8 cellular contexts compared by ENCODE assay signal in genomic region chr20:19974621-19975435, GRCh38. TPM values are rescaled to one million over a fixed set of nuclear protein-coding genes. Genes with fewer than 3 reads are reported as not detected.
DNase-seq lines count a peak whose midpoint lies in the region; ATAC-seq, FAIRE-seq and TF ChIP-seq lines count a peak whose summit lies in the region.

No MANE protein-coding gene starts in this region.

- TF ChIP-seq CTCF in osteocyte (IDR thresholded peaks at IDR 0.05) = no peak

- H3K27me3 Mint-ChIP-seq in osteocyte (ENCODE audit: unreplicated experiment) = no peaks in the 10 kb centered on the region

- peak overlapping the region; percentile 77 for H3K4me3 Mint-ChIP-seq in osteocyte (ENCODE audit: unreplicated experiment)

- H3K27ac Mint-ChIP-seq in osteocyte (ENCODE audit: unreplicated experiment) = peak overlapping the region; percentile 96

- H3K4me1 Mint-ChIP-seq in osteocyte (ENCODE audit: unreplicated experiment) = peaks cover 67% of the 10 kb centered on the region

- peaks cover 15% of the 10 kb centered on the region for H3K36me3 Mint-ChIP-seq in osteocyte (ENCODE audit: unreplicated experiment)

- FAIRE-seq in HTR-8/SVneo (lab: Jason Lieb, UNC) (no peak), frontal cortex (lab: Jason Lieb, UNC) (no peak)

- peak; percentile 29 for DNase-seq in HTR-8/SVneo (ENCODE audit: insufficient read length, low spot score)
- DNase-seq in frontal cortex (ENCODE audit: low spot score in 2 of 2) = peak; percentile 76 to 79
- peak; percentile 89 for DNase-seq in osteocyte (ENCODE audit: extremely low spot score, unreplicated experiment)
- no peak for DNase-seq in NCI-H345 treated with DMSO at 0.1 percent for 48 hours (lab: John Stamatoyannopoulos, UW; ENCODE audit: unreplicated experiment)
- no peak for DNase-seq in activated CD8-positive, alpha-beta memory T cell treated with anti-CD3 and anti-CD28 coated beads, Interleukin-2, amount 50 U/mL, for 4 hours

- ATAC-seq in SK-N-SH treated with all-trans-retinoic acid at 6 μM for 48 hours = peak; percentile 80
- ATAC-seq in HG02885 (IDR thresholded peaks at IDR 0.05; ENCODE audit: poor library complexity, unreplicated experiment) = no peak
- no peak for ATAC-seq in HG03039 (IDR thresholded peaks at IDR 0.05; ENCODE audit: unreplicated experiment)

- H3K9me3 Mint-ChIP-seq in osteocyte (ENCODE audit: unreplicated experiment) = no peaks in the 10 kb centered on the region

TF ChIP-seq in SK-N-SH treated with all-trans-retinoic acid at 6 μM for 48 hours, 23 proteins besides CTCF, POLR2A, EP300 and RAD21:
- TF ChIP-seq CSRNP3 (CRISPR knock-in tag; IDR thresholded peaks at IDR 0.05) (no peak), BACH2 (CRISPR knock-in tag; IDR thresholded peaks at IDR 0.05; ENCODE audit: borderline replicate concordance) (no peak), TSHZ2 (CRISPR knock-in tag; IDR thresholded peaks at IDR 0.05) (no peak), ZNF70 (CRISPR knock-in tag; IDR thresholded peaks at IDR 0.05) (no peak), TCF4 (CRISPR knock-in tag; IDR thresholded peaks at IDR 0.05; ENCODE audit: borderline replicate concordance) (no peak), GLIS3 (CRISPR knock-in tag; IDR thresholded peaks at IDR 0.05) (no peak)
TF ChIP-seq in SK-N-SH treated with all-trans-retinoic acid at 6 μM for 48 hours: peak in this region for 0.

RNA-seq across cellular contexts. Expression of gene NAA20, which starts 42.3 kb away (rescaled TPM):
- total RNA-seq in frontal cortex (46.5 TPM), osteocyte (49.6 and 50.6 TPM in 2 replicates)

Comparison
In these comparisons a context has a peak if more than half of its experiments do, and no peak if none do; other contexts are left out.
1. DNase-seq: peak in HTR-8/SVneo (single experiment), frontal cortex (2 of 2) and osteocyte (single experiment); none in NCI-H345 treated with DMSO at 0.1 percent for 48 hours (single experiment) and activated CD8-positive, alpha-beta memory T cell treated with anti-CD3 and anti-CD28 coated beads, Interleukin-2, amount 50 U/mL, for 4 hours (single experiment).